In the genomic region with DNA sequence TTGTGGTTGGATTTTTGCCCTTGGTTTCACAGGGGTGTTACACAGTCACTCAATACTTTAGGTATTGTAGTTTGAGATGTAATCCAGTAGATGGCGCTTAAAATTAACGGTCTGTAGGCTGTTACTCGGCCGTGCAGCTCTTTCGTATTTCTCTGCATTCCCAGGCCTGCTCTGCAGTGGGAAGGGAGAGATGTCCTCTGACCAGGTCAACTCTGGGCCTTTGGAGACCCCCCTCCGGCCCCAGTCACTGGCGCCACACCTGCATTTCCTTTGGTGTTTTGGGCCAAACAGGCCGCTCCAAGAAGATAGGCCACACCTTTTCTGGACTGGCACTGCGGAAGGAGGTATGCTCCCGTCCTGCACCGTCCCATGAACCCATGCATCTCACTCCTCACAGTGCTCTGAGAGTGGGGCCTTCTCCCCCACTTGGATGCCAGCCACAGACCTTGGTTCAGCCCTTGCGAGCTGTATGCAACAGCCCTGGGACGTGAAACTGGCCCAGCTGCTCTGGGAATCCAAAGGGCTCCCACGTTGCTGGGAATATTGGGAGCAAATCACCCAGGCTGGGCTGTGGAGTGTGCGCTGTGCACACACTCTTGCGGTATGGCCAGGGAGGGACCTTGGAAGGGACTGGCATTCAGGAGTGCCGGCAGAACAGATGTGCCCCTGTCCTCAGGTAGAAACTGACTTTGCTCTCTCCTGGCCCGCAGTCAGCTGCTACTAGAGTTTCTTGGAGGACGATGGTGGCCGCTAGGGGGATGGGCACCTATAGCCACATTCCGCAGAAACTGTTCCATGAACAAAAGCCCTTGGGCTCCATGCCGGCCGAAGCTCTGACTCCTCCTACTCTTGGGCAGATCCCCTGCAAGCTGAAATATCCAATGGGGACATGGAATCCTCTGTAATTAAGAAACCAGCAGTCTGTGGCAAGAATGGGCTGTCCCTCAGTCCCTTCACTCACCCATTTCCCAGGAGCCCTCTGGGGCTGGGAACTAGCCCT, we compare ENCODE assay signal across 9 cellular contexts.
DNase-seq lines count a peak whose midpoint lies in the region; ATAC-seq, FAIRE-seq and TF ChIP-seq lines count a peak whose summit lies in the region.
"Had no signal": no experiment of that assay in that cellular context is flagged by ENCODE, and none has a peak within 500 bp of the region (broad histone marks: within the 10 kb centered on the region; RNA-seq: fewer than 3 reads in every experiment).

No MANE protein-coding gene starts in this region.

- H3K4me1 ChIP-seq in heart right ventricle (no peaks in the 10 kb centered on the region), gastrocnemius medialis (no peaks in the 10 kb centered on the region)

- peak; percentile 97 for ATAC-seq in GM21717 (IDR thresholded peaks at IDR 0.05; ENCODE audit: unreplicated experiment)
- peak in 7 of 8 donors; percentile 24 to 79 (median 58) for ATAC-seq in heart right ventricle
- ATAC-seq in gastrocnemius medialis, result peak; percentile 76 to 79

- TF ChIP-seq POLR2A in gastrocnemius medialis (IDR thresholded peaks at IDR 0.05), result no peak

- TF ChIP-seq CTCF in GM10266 (IDR thresholded peaks at IDR 0.05; ENCODE audit: control insufficient read depth, insufficient read depth, low read depth, missing control alignments), result peak; percentile 57
- peak in 7 of 9 donors; percentile 40 to 60 (median 52) for TF ChIP-seq CTCF in heart right ventricle (IDR thresholded peaks at IDR 0.05)
- peak; percentile 37 to 60 (median 49) for TF ChIP-seq CTCF in gastrocnemius medialis (IDR thresholded peaks at IDR 0.05 in 4 of 5, conservative IDR thresholded peaks at IDR 0.05 in 1 of 5)

- H3K4me3 ChIP-seq in heart right ventricle (peak overlapping the region in 2 of 10 donors; percentile 3 to 29), gastrocnemius medialis (peak overlapping the region in 2 of 4 donors; percentile 29 to 34)

- DNase-seq in GM10266 (ENCODE audit: extremely low spot score) (peak; percentile 14), HTR-8/SVneo (ENCODE audit: insufficient read length, low spot score) (peak; percentile 3), SK-MEL-5 (ENCODE audit: low read depth, low spot score) (peak; percentile 96), heart right ventricle (no peak), gastrocnemius medialis (peak in 1 of 2 donors; percentile 9), ureter (ENCODE audit: low spot score) (no peak)
- no peak for DNase-seq in activated effector memory CD4-positive, alpha-beta T cell treated with Interleukin-2 at 50 U/mL for 16 hours
- DNase-seq: activated B cell treated with CpG ODN at 0.5 μM for 24 hours had no signal

- no peak for FAIRE-seq in HTR-8/SVneo (lab: Jason Lieb, UNC)

- intact Hi-C loops in heart right ventricle (cut with DNase I), result loop anchor here in 5 of 10 donors (5.0 to 10.0 kb wide), 2 partner anchors 1027 to 1029 kb away; no protein-coding TSS in a partner anchor
- intact Hi-C loops in gastrocnemius medialis (cut with DNase I; ENCODE audit: low total_unique reads), result loop anchor here (5.0 kb wide), 1 partner anchor 1029 kb away; no protein-coding TSS in a partner anchor

- in situ Hi-C loops in SK-MEL-5 (cut with HindIII; ENCODE audit: low pct_unique_long_range_greater_than_20kb, low sequenced_read_pairs) (no loop called here), gastrocnemius medialis (cut with MboI; ENCODE audit: low sequenced_read_pairs in 4 of 4) (loop anchor here in 3 of 4 donors (10.0 to 25.0 kb wide), 3 partner anchors 1014 to 1039 kb away; no protein-coding TSS in a partner anchor)

- H3K9me3 ChIP-seq in heart right ventricle, result peaks cover 0 to 3% (median 0%) of the 10 kb centered on the region in 11 donors
- H3K9me3 ChIP-seq in gastrocnemius medialis, result no peaks in the 10 kb centered on the region

- WGBS in heart right ventricle, 2 donors, result 50 to 55% methylated on average over 23 of the region's 23 CpGs

- H3K27ac ChIP-seq in heart right ventricle (no peak overlapping the region), gastrocnemius medialis (no peak overlapping the region)

- H3K36me3 ChIP-seq in heart right ventricle (no peaks in the 10 kb centered on the region), gastrocnemius medialis (no peaks in the 10 kb centered on the region)

- H3K27me3 ChIP-seq in heart right ventricle (no peaks in the 10 kb centered on the region), gastrocnemius medialis (no peaks in the 10 kb centered on the region)

Comparison
In these comparisons a context has a peak if more than half of its experiments do, and no peak if none do; other contexts are left out.
1. DNase-seq: peak in GM10266 (single experiment), HTR-8/SVneo (single experiment) and SK-MEL-5 (single experiment); none in heart right ventricle (0 of 2), activated effector memory CD4-positive, alpha-beta T cell treated with Interleukin-2 at 50 U/mL for 16 hours (single experiment) and ureter (single experiment).
2. Peak in every context shown above with its lines, with median percentiles within 50 percentile points of each other: CTCF ChIP-seq and ATAC-seq.